Comparison of ENCODE assay signal across 14 cellular contexts in the genomic region with DNA sequence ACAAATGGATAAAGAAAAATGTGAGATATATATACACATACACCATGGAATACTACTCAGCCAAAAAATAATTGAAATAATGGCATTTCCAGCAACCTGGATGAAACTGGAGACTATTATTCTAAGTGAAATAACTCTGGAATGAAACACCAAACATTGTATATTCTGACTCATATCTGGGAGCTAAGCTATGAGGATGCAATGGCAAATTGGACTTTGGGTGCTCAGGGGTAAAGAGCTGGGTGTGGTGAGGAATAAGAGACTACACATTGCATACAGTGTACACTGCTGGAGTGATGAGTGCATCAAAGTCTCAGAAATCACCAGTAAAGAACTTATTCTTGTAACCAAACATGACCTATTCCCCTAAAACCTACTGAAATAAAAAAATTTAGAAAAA.
DNase-seq lines count a peak whose midpoint lies in the region; ATAC-seq and TF ChIP-seq lines count a peak whose summit lies in the region.
"Had no signal": no experiment of that assay in that cellular context is flagged by ENCODE, and none has a peak within 500 bp of the region (broad histone marks: within the 10 kb centered on the region; RNA-seq: fewer than 3 reads in every experiment).

No MANE protein-coding gene starts in this region.

- DNase-seq in HCEC 1CT (peak; percentile 64), PC-3 (peak; percentile 46), epithelial cell of esophagus (ENCODE audit: low read depth) (peak; percentile 50), stromal cell of bone marrow (ENCODE audit: low read depth) (peak; percentile 13), NCI-H774 (lab: John Stamatoyannopoulos, UW) (no peak), left ventricle myocardium superior (no peak)
- DNase-seq in activated T-helper 2 cell treated with anti-CD3 and anti-CD28 coated beads, Interferon-gamma antibody, Interleukin-2, Interleukin-4, amounts not matched to agents 10 μg/mL and 5 μg/mL and 100 μg/mL, durations not matched to agents 14 hours and 24 hours and 36 hours (ENCODE audit: low spot score): no peak
- DNase-seq: ACHN; CD4-positive, CD25-positive, alpha-beta regulatory T cell; DMS53; H7 had no signal

- H3K36me3 ChIP-seq in PC-3 (ENCODE audit: low read depth, low read length): no peaks in the 10 kb centered on the region
- H3K36me3 ChIP-seq: BLaER1 treated with 17β-estradiol and CSF1 and Interleukin-3, amounts not matched to agents 10 nM and 100 nM had no signal

- no peak overlapping the region for H3K27ac ChIP-seq in PC-3 (ENCODE audit: low read length)
- H3K27ac ChIP-seq: BLaER1 treated with 17β-estradiol and CSF1 and Interleukin-3, amounts not matched to agents 10 nM and 100 nM had no signal

- H3K4me1 Mint-ChIP-seq in activated T-helper 2 cell treated with anti-CD3 and anti-CD28 coated beads, Interferon-gamma antibody, Interleukin-2, Interleukin-4, amounts not matched to agents 10 μg/mL and 5 μg/mL and 100 μg/mL, durations not matched to agents 14 hours and 24 hours and 36 hours (ENCODE audit: low read depth): no peaks in the 10 kb centered on the region
- H3K4me1 Mint-ChIP-seq: CD4-positive, CD25-positive, alpha-beta regulatory T cell; GM23338 had no signal

- H3K79me2 ChIP-seq in PC-3 (ENCODE audit: low read length): no peaks in the 10 kb centered on the region

- H3K9me2 ChIP-seq in PC-3 (replicated peaks; ENCODE audit: low read length): no peaks in the 10 kb centered on the region

- H3K4me2 ChIP-seq in PC-3 (ENCODE audit: low read length): no peak overlapping the region
- H3K4me2 ChIP-seq: BLaER1 treated with 17β-estradiol and CSF1 and Interleukin-3, amounts not matched to agents 10 nM and 100 nM; GM23338 had no signal

- CTCF ChIA-PET in PC-3 (lab: Charles Lee): no interaction called here

- POLR2A ChIA-PET in PC-3 (lab: Charles Lee; ENCODE audit: unreplicated experiment): no interaction called here

- H3K9me3 ChIP-seq in PC-3 (ENCODE audit: low read length): no peaks in the 10 kb centered on the region

- H2AFZ ChIP-seq in PC-3 (ENCODE audit: low read length): no peak overlapping the region
- H2AFZ ChIP-seq: GM23338 had no signal

- no peaks in the 10 kb centered on the region for H3K36me3 Mint-ChIP-seq in activated T-helper 2 cell treated with anti-CD3 and anti-CD28 coated beads, Interferon-gamma antibody, Interleukin-2, Interleukin-4, amounts not matched to agents 10 μg/mL and 5 μg/mL and 100 μg/mL, durations not matched to agents 14 hours and 24 hours and 36 hours (ENCODE audit: low read depth)
- H3K36me3 Mint-ChIP-seq: CD4-positive, CD25-positive, alpha-beta regulatory T cell had no signal

- no peak overlapping the region for H3K4me3 ChIP-seq in PC-3 (ENCODE audit: low read length)
- no peak overlapping the region for H3K4me3 ChIP-seq in epithelial cell of esophagus (ENCODE audit: low read length)
- H3K4me3 ChIP-seq: BLaER1 treated with 17β-estradiol and CSF1 and Interleukin-3, amounts not matched to agents 10 nM and 100 nM; GM23338; K562 had no signal

- no peak overlapping the region for H3K9ac ChIP-seq in PC-3 (ENCODE audit: low read length)
- H3K9ac ChIP-seq: BLaER1 treated with 17β-estradiol and CSF1 and Interleukin-3, amounts not matched to agents 10 nM and 100 nM had no signal

- no peak overlapping the region for H3K27ac Mint-ChIP-seq in activated T-helper 2 cell treated with anti-CD3 and anti-CD28 coated beads, Interferon-gamma antibody, Interleukin-2, Interleukin-4, amounts not matched to agents 10 μg/mL and 5 μg/mL and 100 μg/mL, durations not matched to agents 14 hours and 24 hours and 36 hours
- H3K27ac Mint-ChIP-seq: CD4-positive, CD25-positive, alpha-beta regulatory T cell; GM23338 had no signal

- no peak overlapping the region for H3K4me3 Mint-ChIP-seq in activated T-helper 2 cell treated with anti-CD3 and anti-CD28 coated beads, Interferon-gamma antibody, Interleukin-2, Interleukin-4, amounts not matched to agents 10 μg/mL and 5 μg/mL and 100 μg/mL, durations not matched to agents 14 hours and 24 hours and 36 hours (ENCODE audit: low read depth)
- H3K4me3 Mint-ChIP-seq: CD4-positive, CD25-positive, alpha-beta regulatory T cell; GM23338 had no signal

- intact Hi-C loops in PC-3 (cut with micrococcal nuclease): no loop called here
- intact Hi-C loops in left ventricle myocardium superior (cut with micrococcal nuclease): no loop called here
- intact Hi-C loops in activated T-helper 2 cell treated with anti-CD3 and anti-CD28 coated beads, Interferon-gamma antibody, Interleukin-2, Interleukin-4, amounts not matched to agents 10 μg/mL and 5 μg/mL and 100 μg/mL, durations not matched to agents 14 hours and 24 hours and 36 hours (cut with micrococcal nuclease): no loop called here

- TF ChIP-seq CTCF in PC-3 (conservative IDR thresholded peaks at IDR 0.05; ENCODE audit: low read depth, low read length): no peak
- TF ChIP-seq CTCF in epithelial cell of esophagus (IDR thresholded peaks at IDR 0.05; ENCODE audit: insufficient read depth, low read depth, low read length, missing control alignments): no peak

- no TSS peak for BruUV-seq in PC-3 (replicated peaks; lab: Mats Ljungman, UMichigan)

- H3F3A ChIP-seq in PC-3 (ENCODE audit: low read length, unreplicated experiment): no peaks in the 10 kb centered on the region

- no peaks in the 10 kb centered on the region for H3K27me3 Mint-ChIP-seq in activated T-helper 2 cell treated with anti-CD3 and anti-CD28 coated beads, Interferon-gamma antibody, Interleukin-2, Interleukin-4, amounts not matched to agents 10 μg/mL and 5 μg/mL and 100 μg/mL, durations not matched to agents 14 hours and 24 hours and 36 hours (ENCODE audit: low read depth)
- H3K27me3 Mint-ChIP-seq: CD4-positive, CD25-positive, alpha-beta regulatory T cell had no signal

- H3K4me1 ChIP-seq in PC-3 (ENCODE audit: insufficient read depth, low read length): no peaks in the 10 kb centered on the region

- H3K9me3 Mint-ChIP-seq in activated T-helper 2 cell treated with anti-CD3 and anti-CD28 coated beads, Interferon-gamma antibody, Interleukin-2, Interleukin-4, amounts not matched to agents 10 μg/mL and 5 μg/mL and 100 μg/mL, durations not matched to agents 14 hours and 24 hours and 36 hours: peaks cover 42% of the 10 kb centered on the region

- H4K20me1 ChIP-seq in PC-3 (ENCODE audit: low read length): no peaks in the 10 kb centered on the region
- H4K20me1 ChIP-seq: BLaER1 treated with 17β-estradiol and CSF1 and Interleukin-3, amounts not matched to agents 10 nM and 100 nM had no signal

- peak; percentile 58; the same call in 1 of the 2 replicates for ATAC-seq in PC-3
- no peak for ATAC-seq in left ventricle myocardium superior
- ATAC-seq: GM23338, K562 had no signal

- no peaks in the 10 kb centered on the region for H3K27me3 ChIP-seq in PC-3 (ENCODE audit: low read length)
- H3K27me3 ChIP-seq: BLaER1 treated with 17β-estradiol and CSF1 and Interleukin-3, amounts not matched to agents 10 nM and 100 nM had no signal

Comparison
In these comparisons a context has a peak if more than half of its experiments do, and no peak if none do; other contexts are left out.
1. DNase-seq: peak in HCEC 1CT (single experiment), PC-3 (single experiment), epithelial cell of esophagus (single experiment) and stromal cell of bone marrow (single experiment); none in NCI-H774 (single experiment), left ventricle myocardium superior (single experiment) and activated T-helper 2 cell treated with anti-CD3 and anti-CD28 coated beads, Interferon-gamma antibody, Interleukin-2, Interleukin-4, amounts not matched to agents 10 μg/mL and 5 μg/mL and 100 μg/mL, durations not matched to agents 14 hours and 24 hours and 36 hours (single experiment).